ENCODE assay signal across 8 cellular contexts in the genomic region with DNA sequence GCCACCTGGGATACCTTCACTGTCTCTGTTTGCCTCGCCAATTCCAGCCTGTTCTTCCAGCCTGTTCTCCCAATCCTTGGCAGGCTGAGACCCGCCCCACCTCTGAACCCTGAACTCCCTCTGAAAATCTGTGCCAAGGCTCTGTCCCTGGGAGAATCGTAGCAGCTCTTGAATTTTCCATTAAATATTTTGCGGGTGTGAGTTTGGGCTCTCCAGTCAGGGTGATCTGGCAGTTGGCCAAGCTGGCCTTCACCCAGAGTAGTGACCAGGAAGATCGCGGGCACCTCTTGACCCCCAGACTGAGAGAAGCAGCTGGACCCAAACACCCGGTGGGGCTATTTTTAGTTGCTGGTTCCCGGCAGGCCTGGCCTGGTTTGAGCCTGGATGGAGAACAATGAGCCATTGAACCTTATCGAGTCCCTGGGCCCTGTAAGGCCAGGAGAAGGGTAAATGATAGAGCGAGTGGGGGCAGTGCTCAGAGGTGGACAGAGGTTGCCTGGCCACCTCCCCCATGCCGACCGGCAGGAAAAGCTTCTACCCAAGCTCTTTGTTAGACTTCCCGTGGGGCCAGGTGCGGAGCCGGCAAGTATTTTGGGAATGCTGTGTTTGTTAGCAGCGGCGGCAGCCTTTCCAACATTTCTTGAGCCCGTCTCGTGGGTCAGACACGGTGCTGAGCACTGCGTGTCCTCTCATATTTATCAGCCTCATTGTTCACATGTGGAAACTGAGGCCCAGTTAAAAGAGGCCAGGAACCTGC.
DNase-seq lines count a peak whose midpoint lies in the region; ATAC-seq and TF ChIP-seq lines count a peak whose summit lies in the region.

No MANE protein-coding gene starts in this region.

- H3K36me3 ChIP-seq in Peyer's patch (no peaks in the 10 kb centered on the region), mesodermal cell (ENCODE audit: control insufficient read depth, insufficient read depth, low read length) (no peaks in the 10 kb centered on the region), testis (ENCODE audit: low read depth, missing control alignments) (no peaks in the 10 kb centered on the region)

- no peak for TF ChIP-seq CTCF in Peyer's patch (IDR thresholded peaks at IDR 0.05)
- TF ChIP-seq CTCF in fibroblast of the aortic adventitia (IDR thresholded peaks at IDR 0.05; ENCODE audit: insufficient read depth, low read length) = no peak
- no peak for TF ChIP-seq CTCF in testis (IDR thresholded peaks at IDR 0.05)

- H3K4me3 ChIP-seq in Peyer's patch (no peak overlapping the region), fibroblast of the aortic adventitia (ENCODE audit: low read depth, low read length) (no peak overlapping the region), mesodermal cell (ENCODE audit: extremely low read depth, insufficient read depth, low read length, poor library complexity, severe bottlenecking) (no peak overlapping the region), testis (no peak overlapping the region)

- intact Hi-C loops in testis (cut with DNase I; ENCODE audit: low total_unique reads) = no loop called here

- H3K27me3 ChIP-seq in Peyer's patch (no peaks in the 10 kb centered on the region), testis (no peaks in the 10 kb centered on the region)

- peaks cover 0 to 4% (median 0%) of the 10 kb centered on the region in 4 donors for H3K4me1 ChIP-seq in Peyer's patch
- H3K4me1 ChIP-seq in mesodermal cell (ENCODE audit: control insufficient read depth, insufficient read depth, low read length, poor library complexity, severe bottlenecking) = peaks cover 18% of the 10 kb centered on the region
- H3K4me1 ChIP-seq in testis = peaks cover 18% of the 10 kb centered on the region

- no peak for ATAC-seq in GM19395 (IDR thresholded peaks at IDR 0.05; ENCODE audit: unreplicated experiment)
- ATAC-seq in HG03139 (IDR thresholded peaks at IDR 0.05; ENCODE audit: unreplicated experiment) = no peak
- no peak for ATAC-seq in GM18909 (IDR thresholded peaks at IDR 0.05; ENCODE audit: poor library complexity, unreplicated experiment)

- TF ChIP-seq POLR2A in Peyer's patch (IDR thresholded peaks at IDR 0.05) (no peak), testis (IDR thresholded peaks at IDR 0.05) (no peak)

- WGBS in mesodermal cell (ENCODE audit: insufficient coverage in 2 of 2), 2 experiments = 59 to 62% methylated on average over 12 to 21 of the region's 21 CpGs
- WGBS in testis, 2 donors = 26 to 44% methylated on average over 21 of the region's 21 CpGs

- H3K27ac ChIP-seq in Peyer's patch (peak overlapping the region in 2 of 4 donors; percentile 3 to 20), mesodermal cell (ENCODE audit: low read depth, low read length, severe bottlenecking) (peak overlapping the region; percentile 86), testis (peak overlapping the region; percentile 57 to 81)

- no peaks in the 10 kb centered on the region for H3K9me3 ChIP-seq in Peyer's patch
- H3K9me3 ChIP-seq in mesodermal cell (ENCODE audit: control insufficient read depth, low read length) = no peaks in the 10 kb centered on the region
- H3K9me3 ChIP-seq in testis = no peaks in the 10 kb centered on the region

- DNase-seq in Peyer's patch (peak; percentile 26 to 64 (median 53)), fibroblast of the aortic adventitia (ENCODE audit: low read depth) (peak; percentile 72), testis (peak; percentile 97), H4 (ENCODE audit: low spot score) (no peak)
